ENCODE assay signal across 9 cellular contexts in the genomic region with DNA sequence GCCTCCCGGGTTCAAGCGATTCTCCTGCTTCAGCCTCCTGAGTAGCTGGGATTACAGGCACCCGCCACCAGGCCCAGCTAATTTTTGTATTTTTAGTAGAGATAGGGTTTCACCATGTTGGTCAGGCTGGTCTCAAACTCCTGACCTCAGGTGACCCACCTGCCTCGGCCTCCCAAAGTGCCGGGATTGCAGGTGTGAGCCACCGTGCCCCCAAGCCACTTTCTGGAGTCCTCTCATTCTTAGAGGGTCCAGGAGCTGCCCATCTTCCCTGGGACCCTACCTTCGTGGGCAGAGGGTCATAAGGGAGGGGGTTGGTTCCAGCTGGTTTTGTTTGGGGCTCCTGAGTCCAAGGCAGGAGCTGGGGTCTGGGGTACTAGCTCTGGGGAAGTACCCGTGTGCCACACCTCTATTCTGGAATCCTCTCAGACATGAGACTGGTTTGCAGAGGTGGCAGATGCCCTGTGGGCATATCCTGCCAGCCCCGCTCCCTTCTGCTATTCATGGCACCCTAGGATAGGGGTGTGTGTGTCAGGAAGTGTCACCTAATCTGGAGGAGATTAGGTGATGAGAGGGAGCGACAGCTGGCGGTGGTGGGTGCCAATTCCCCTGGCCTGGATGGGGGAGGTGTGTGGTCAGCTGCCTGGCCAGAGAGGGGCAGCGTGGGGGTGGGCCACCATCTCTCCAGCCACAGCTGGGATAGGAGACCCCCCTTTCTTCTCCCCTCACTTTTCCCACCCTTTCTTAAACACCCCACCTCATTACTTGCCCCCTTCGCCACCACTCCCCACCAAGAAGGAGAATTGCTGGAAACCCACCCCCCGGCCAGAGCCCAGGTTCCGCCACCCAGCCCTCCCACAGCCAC. TPM values are rescaled to one million over a fixed set of nuclear protein-coding genes. Genes with fewer than 3 reads are reported as not detected.
DNase-seq lines count a peak whose midpoint lies in the region; ATAC-seq and TF ChIP-seq lines count a peak whose summit lies in the region.
"Had no signal": no experiment of that assay in that cellular context is flagged by ENCODE, and none has a peak within 500 bp of the region (broad histone marks: within the 10 kb centered on the region; RNA-seq: fewer than 3 reads in every experiment).

No MANE protein-coding gene starts in this region.

- 68 to 74% (median 73%) methylated on average over 12 to 15 of the region's 15 CpGs for WGBS in adrenal gland, 4 donors

- POLR2A ChIA-PET in CD4-positive, alpha-beta T cell (lab: Charles Lee), result interaction anchor here (1.0 to 6.6 kb wide), 6 partner anchors 15 to 228 kb away, joined by 3 to 92 read pairs (median 4); partner anchors contain the start of genes BCL2L12, FUZ, IRF3 and PIH1D1
- POLR2A ChIA-PET in naive thymus-derived CD4-positive, alpha-beta T cell (lab: Charles Lee), result interaction anchor here (0.5 to 8.5 kb wide), 7 partner anchors 10 to 183 kb away, joined by 3 to 91 read pairs (median 7); partner anchors contain the start of genes ADM5, BCL2L12, IRF3 and NOSIP

- H3K9me3 Mint-ChIP-seq in CD4-positive, alpha-beta T cell, result no peaks in the 10 kb centered on the region
- H3K9me3 Mint-ChIP-seq in IgD-negative memory B cell, result no peaks in the 10 kb centered on the region
- H3K9me3 Mint-ChIP-seq in naive thymus-derived CD4-positive, alpha-beta T cell, result peaks cover 0 to 2% (median 0%) of the 10 kb centered on the region in 11 donors

- no peaks in the 10 kb centered on the region for H3K27me3 ChIP-seq in CD4-positive, alpha-beta T cell (ENCODE audit: control insufficient read depth, insufficient read depth, low read length)
- no peaks in the 10 kb centered on the region for H3K27me3 ChIP-seq in adrenal gland
- H3K27me3 ChIP-seq in naive thymus-derived CD4-positive, alpha-beta T cell (ENCODE audit: control insufficient read depth in 2 of 2, insufficient read depth in 2 of 2, low read length in 2 of 2), result no peaks in the 10 kb centered on the region

- CTCF ChIA-PET in CD4-positive, alpha-beta T cell (lab: Charles Lee), result interaction anchor here (0.8 to 3.4 kb wide), 8 partner anchors 10 to 206 kb away, joined by 3 to 22 read pairs (median 3); partner anchors contain the start of genes ADM5, BCL2L12, FLT3LG and IRF3
- CTCF ChIA-PET in naive thymus-derived CD4-positive, alpha-beta T cell (lab: Charles Lee), result interaction anchor here (0.6 to 2.2 kb wide), 12 partner anchors 11 to 453 kb away, joined by 3 to 12 read pairs (median 6); partner anchors contain the start of gene CPT1C

- H3K4me1 ChIP-seq in adrenal gland (replicated peaks in 1 of 2), result peaks cover 32 to 50% of the 10 kb centered on the region in 2 donors
- peaks cover 18 to 23% of the 10 kb centered on the region in 2 donors for H3K4me1 ChIP-seq in naive thymus-derived CD4-positive, alpha-beta T cell (ENCODE audit: control insufficient read depth in 2 of 2, insufficient read depth in 2 of 2, low read length in 2 of 2)

- H3K36me3 Mint-ChIP-seq in CD4-positive, alpha-beta T cell (ENCODE audit: low read depth), result peaks cover 56% of the 10 kb centered on the region
- peaks cover 6% of the 10 kb centered on the region for H3K36me3 Mint-ChIP-seq in IgD-negative memory B cell
- peaks cover 0 to 12% (median 0%) of the 10 kb centered on the region in 5 donors for H3K36me3 Mint-ChIP-seq in naive thymus-derived CD4-positive, alpha-beta T cell

- H3K27ac ChIP-seq in CD4-positive, alpha-beta T cell (ENCODE audit: low read depth, low read length), result peak overlapping the region; percentile 98
- H3K27ac ChIP-seq in adrenal gland, result peak overlapping the region in 2 of 5 donors; percentile 76 to 91
- H3K27ac ChIP-seq in naive thymus-derived CD4-positive, alpha-beta T cell (ENCODE audit: low read depth, low read length), result peak overlapping the region; percentile 71

- no peak for TF ChIP-seq POLR2A in adrenal gland (IDR thresholded peaks at IDR 0.05)

- peaks cover 38% of the 10 kb centered on the region for H3K4me1 Mint-ChIP-seq in CD4-positive, alpha-beta T cell (ENCODE audit: low read depth)
- H3K4me1 Mint-ChIP-seq in IgD-negative memory B cell, result peaks cover 19 to 26% (median 23%) of the 10 kb centered on the region in 3 donors
- H3K4me1 Mint-ChIP-seq in naive thymus-derived CD4-positive, alpha-beta T cell, result peaks cover 14 to 39% (median 31%) of the 10 kb centered on the region in 7 donors

- H3K9me3 ChIP-seq in CD4-positive, alpha-beta T cell (ENCODE audit: control insufficient read depth, low read length), result no peaks in the 10 kb centered on the region
- no peaks in the 10 kb centered on the region for H3K9me3 ChIP-seq in adrenal gland (replicated peaks in 1 of 3)
- no peaks in the 10 kb centered on the region for H3K9me3 ChIP-seq in naive thymus-derived CD4-positive, alpha-beta T cell (ENCODE audit: control insufficient read depth in 2 of 3, low read length in 3 of 3)

- no peaks in the 10 kb centered on the region for H3K27me3 Mint-ChIP-seq in CD4-positive, alpha-beta T cell
- no peaks in the 10 kb centered on the region for H3K27me3 Mint-ChIP-seq in IgD-negative memory B cell
- H3K27me3 Mint-ChIP-seq in naive thymus-derived CD4-positive, alpha-beta T cell, result no peaks in the 10 kb centered on the region

- peaks cover 0 to 34% of the 10 kb centered on the region in 2 donors for H3K36me3 ChIP-seq in adrenal gland (replicated peaks in 1 of 2)
- peaks cover 3 to 32% (median 8%) of the 10 kb centered on the region in 3 experiments for H3K36me3 ChIP-seq in naive thymus-derived CD4-positive, alpha-beta T cell (ENCODE audit: control insufficient read depth in 2 of 3, insufficient read depth in 3 of 3, low read length in 3 of 3)

- intact Hi-C loops in CD4-positive, alpha-beta T cell (cut with DNase I, micrococcal nuclease), result loop anchor here (1.0 to 10.0 kb wide), 3 partner anchors 14 to 287 kb away; partner anchors contain the start of genes BCL2L12 (in 1 of the 2), FLT3LG (in 1 of the 2) and IRF3 (in 1 of the 2)
- intact Hi-C loops in adrenal gland (cut with DNase I), result loop anchor here in 1 of 2 donors (10.0 kb wide), 1 partner anchor 94 kb away; the partner anchor contains the start of genes NOSIP and PRRG2
- intact Hi-C loops in naive thymus-derived CD4-positive, alpha-beta T cell (cut with micrococcal nuclease), result loop anchor here (1.0 to 10.0 kb wide), 10 partner anchors 99 to 1044 kb away; partner anchors contain the start of genes DBP (in 2 of the 2), FLT3LG (in 1 of the 2), FUZ (in 1 of the 2) and NOSIP (in 1 of the 2)

- no peak for TF ChIP-seq CTCF in CD4-positive, alpha-beta T cell (IDR thresholded peaks at IDR 0.05)
- TF ChIP-seq CTCF in adrenal gland (IDR thresholded peaks at IDR 0.05), result no peak
- no peak for TF ChIP-seq CTCF in omental fat pad (IDR thresholded peaks at IDR 0.05)

- peak overlapping the region; percentile 97 for H3K27ac Mint-ChIP-seq in CD4-positive, alpha-beta T cell
- H3K27ac Mint-ChIP-seq in IgD-negative memory B cell, result peak overlapping the region; percentile 97 to 99 (median 98)
- H3K27ac Mint-ChIP-seq in naive thymus-derived CD4-positive, alpha-beta T cell, result peak overlapping the region in 8 of 9 donors; percentile 40 to 97 (median 64)

- DNase-seq in CD4-positive, alpha-beta T cell, result no peak
- DNase-seq in adrenal gland (peak in 4 of 7 donors; percentile 26 to 52 (median 36)), omental fat pad (ENCODE audit: low spot score) (no peak)
- DNase-seq in naive thymus-derived CD4-positive, alpha-beta T cell, result no peak
- DNase-seq: amygdala had no signal

- peak overlapping the region; percentile 91 for H3K4me3 Mint-ChIP-seq in CD4-positive, alpha-beta T cell
- peak overlapping the region; percentile 34 to 98 (median 91) for H3K4me3 Mint-ChIP-seq in IgD-negative memory B cell
- H3K4me3 Mint-ChIP-seq in naive thymus-derived CD4-positive, alpha-beta T cell, result peak overlapping the region in 3 of 10 donors; percentile 12 to 100 (median 47)

- no peak overlapping the region for H3K4me3 ChIP-seq in adrenal gland
- no peak overlapping the region for H3K4me3 ChIP-seq in naive thymus-derived CD4-positive, alpha-beta T cell (ENCODE audit: low read length)

- ATAC-seq in CD4-positive, alpha-beta T cell (ENCODE audit: poor library complexity), result no peak
- no peak for ATAC-seq in naive thymus-derived CD4-positive, alpha-beta T cell
- ATAC-seq in GM18517 (IDR thresholded peaks at IDR 0.05; ENCODE audit: unreplicated experiment) (no peak), omental fat pad (ENCODE audit: low FRiP score) (no peak), GM19351 (IDR thresholded peaks at IDR 0.05; ENCODE audit: unreplicated experiment) (no peak), GM18873 (IDR thresholded peaks at IDR 0.05; ENCODE audit: low FRiP score, unreplicated experiment) (no peak)

RNA-seq across cellular contexts. Expression of gene PRMT1, which starts 2.1 kb away (rescaled TPM):
- 10 to 100 TPM; 41.5 to 46.4 TPM for total RNA-seq in CD4-positive, alpha-beta T cell
- polyA plus RNA-seq in IgD-negative memory B cell (187 TPM), adrenal gland (100 to 1,000 TPM; 158 to 198 (median 179) TPM)
- total RNA-seq in adrenal gland (100 to 1,000 TPM in 7 of 8 donors, 10 to 100 TPM in 1; 80.4 to 262 (median 159) TPM), omental fat pad (100 to 1,000 TPM; 150 to 250 (median 170) TPM)
- 100 to 1,000 TPM in 1 of 5 experiments, 10 to 100 TPM in 4; 73.1 to 169 (median 95.3) TPM for total RNA-seq in naive thymus-derived CD4-positive, alpha-beta T cell
- polyA plus RNA-seq in naive thymus-derived CD4-positive, alpha-beta T cell, result 100 to 1,000 TPM; 126 to 145 TPM

RNA-seq across cellular contexts. Expression of gene ADM5, which starts 10.2 kb away (rescaled TPM):
- total RNA-seq in CD4-positive, alpha-beta T cell, result 1 to 10 TPM; 2.1 to 2.5 TPM
- polyA plus RNA-seq in IgD-negative memory B cell (0.65 TPM), adrenal gland (1 to 10 TPM in 2 of 3 donors, not detected in 1; 1.9 to 2.0 TPM)
- total RNA-seq in adrenal gland (1 to 10 TPM in 1 of 8 donors, under 1 TPM in 7; 0.18 to 1.2 (median 0.50) TPM), omental fat pad (1 to 10 TPM; 1.2 to 3.4 (median 2.3) TPM)
- 1 to 10 TPM; 2.8 to 7.5 (median 4.6) TPM for total RNA-seq in naive thymus-derived CD4-positive, alpha-beta T cell
- under 1 TPM in 1 of 2 donors, not detected in 1; 0.34 TPM for polyA plus RNA-seq in naive thymus-derived CD4-positive, alpha-beta T cell

RNA-seq across cellular contexts. Expression of gene CPT1C, which starts 11.7 kb away (rescaled TPM):
- under 1 TPM; 0.47 to 0.59 TPM for total RNA-seq in CD4-positive, alpha-beta T cell
- polyA plus RNA-seq in IgD-negative memory B cell (not detected), adrenal gland (10 to 100 TPM in 2 of 3 donors, 1 to 10 TPM in 1; 5.8 to 55.7 (median 14.1) TPM)
- total RNA-seq in adrenal gland (1 to 10 TPM in 7 of 8 donors, not detected in 1; 2.4 to 9.4 (median 5.9) TPM), omental fat pad (1 to 10 TPM; 1.8 to 5.9 (median 4.8) TPM)
- 1 to 10 TPM in 4 of 5 experiments, under 1 TPM in 1; 0.96 to 6.0 (median 1.5) TPM for total RNA-seq in naive thymus-derived CD4-positive, alpha-beta T cell
- polyA plus RNA-seq in naive thymus-derived CD4-positive, alpha-beta T cell, result 1 to 10 TPM in 1 of 2 donors, not detected in 1; 1.7 TPM

RNA-seq across cellular contexts. Expression of gene BCL2L12, which starts 13.5 kb away (rescaled TPM):
- 10 to 100 TPM in 1 of 2 experiments, 1 to 10 TPM in 1; 9.9 to 11.3 TPM for total RNA-seq in CD4-positive, alpha-beta T cell
- 16.8 TPM for polyA plus RNA-seq in IgD-negative memory B cell
- total RNA-seq in adrenal gland, result 10 to 100 TPM in 4 of 8 donors, 1 to 10 TPM in 4; 3.3 to 16.3 (median 9.9) TPM
- 10 to 100 TPM in 2 of 3 donors, 1 to 10 TPM in 1; 3.5 to 15.4 (median 13.9) TPM for polyA plus RNA-seq in adrenal gland
- 10 to 100 TPM; 11.3 to 57.2 (median 22.6) TPM for total RNA-seq in naive thymus-derived CD4-positive, alpha-beta T cell
- polyA plus RNA-seq in naive thymus-derived CD4-positive, alpha-beta T cell, result 10 to 100 TPM; 11.4 to 14.8 TPM
- total RNA-seq in omental fat pad, result 1 to 10 TPM; 3.6 to 9.2 (median 5.9) TPM

RNA-seq across cellular contexts. Expression of gene IRF3, which starts 13.5 kb away (rescaled TPM):
- total RNA-seq in CD4-positive, alpha-beta T cell, result 100 to 1,000 TPM; 109 to 119 TPM
- polyA plus RNA-seq in IgD-negative memory B cell (66.0 TPM), adrenal gland (100 to 1,000 TPM in 2 of 3 donors, 10 to 100 TPM in 1; 23.2 to 328 (median 159) TPM)
- total RNA-seq in adrenal gland (100 to 1,000 TPM in 2 of 8 donors, 10 to 100 TPM in 6; 33.7 to 108 (median 64.4) TPM), omental fat pad (10 to 100 TPM; 32.4 to 62.7 (median 36.4) TPM)
- total RNA-seq in naive thymus-derived CD4-positive, alpha-beta T cell, result 100 to 1,000 TPM; 176 to 346 (median 212) TPM
- polyA plus RNA-seq in naive thymus-derived CD4-positive, alpha-beta T cell, result 10 to 100 TPM; 55.5 to 80.7 TPM

Comparison
In these comparisons a context has a peak if more than half of its experiments do, and no peak if none do; other contexts are left out.
1. DNase-seq: peak in adrenal gland (4 of 7); none in CD4-positive, alpha-beta T cell (0 of 10), naive thymus-derived CD4-positive, alpha-beta T cell (0 of 9) and omental fat pad (single experiment).
2. Peak in every context shown above with its lines, with median percentiles within 50 percentile points of each other: H3K27ac Mint-ChIP-seq.